9 cellular contexts compared by ENCODE assay signal in the genomic region with DNA sequence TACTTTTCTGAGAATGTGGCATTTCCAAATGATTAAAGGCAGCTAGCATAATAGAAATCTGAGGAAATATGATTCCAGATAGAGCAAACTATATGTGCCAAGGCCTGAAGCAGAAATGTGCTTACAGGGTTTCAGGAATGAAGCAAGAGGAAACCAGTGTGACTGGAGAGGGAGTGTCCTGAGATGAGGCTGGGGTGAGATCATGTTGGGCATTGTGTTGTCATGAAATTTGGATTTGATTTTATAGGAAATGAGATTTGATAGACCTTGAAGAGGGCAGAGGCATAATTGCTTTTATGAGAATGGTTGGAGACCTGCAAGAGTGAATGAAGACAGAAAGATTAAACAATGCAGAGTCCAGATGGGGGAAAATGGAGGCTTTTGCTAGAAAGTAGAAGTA.
A peak's percentile ranks its signal among the peaks of the same experiment; 100 is the strongest.
DNase-seq lines count a peak whose midpoint lies in the region; ATAC-seq and TF ChIP-seq lines count a peak whose summit lies in the region.
"Had no signal": no experiment of that assay in that cellular context is flagged by ENCODE, and none has a peak within 500 bp of the region (broad histone marks: within the 10 kb centered on the region; RNA-seq: fewer than 3 reads in every experiment).

No MANE protein-coding gene starts in this region.

- no peaks in the 10 kb centered on the region for H3K36me3 ChIP-seq in left ventricle myocardium inferior

- H3K27ac ChIP-seq in left ventricle myocardium inferior (replicated peaks), result peak overlapping the region; percentile 63
- H3K27ac ChIP-seq: C4-2B had no signal

- DNase-seq in activated naive CD8-positive, alpha-beta T cell treated with anti-CD3 and anti-CD28 coated beads, Interleukin-2, amount 10 ng/mL, durations not matched to agents 7 days and 5 days, result no peak
- no peak for DNase-seq in activated naive CD8-positive, alpha-beta T cell treated with anti-CD3 and anti-CD28 coated beads, Interleukin-2, amount 50 U/mL, for 24 hours
- DNase-seq in SKM-1 treated with dmso at 0.1 percent for 144 hours (lab: John Stamatoyannopoulos, UW; ENCODE audit: unreplicated experiment) (peak; percentile 71), left ventricle myocardium inferior (no peak), type B pancreatic cell (ENCODE audit: extremely low spot score, unreplicated experiment) (no peak), NCI-H2227 treated with DMSO at 0.1 percent for 48 hours (lab: John Stamatoyannopoulos, UW) (no peak)

- H3K4me1 Mint-ChIP-seq in activated naive CD8-positive, alpha-beta T cell treated with anti-CD3 and anti-CD28 coated beads, Interleukin-2, amount 10 ng/mL, durations not matched to agents 7 days and 5 days, result peaks cover 10% of the 10 kb centered on the region
- peaks cover 10% of the 10 kb centered on the region for H3K4me1 Mint-ChIP-seq in activated naive CD8-positive, alpha-beta T cell treated with anti-CD3 and anti-CD28 coated beads, Interleukin-2, amount 50 U/mL, for 24 hours
- peaks cover 5% of the 10 kb centered on the region for H3K4me1 Mint-ChIP-seq in type B pancreatic cell (ENCODE audit: unreplicated experiment)

- no peaks in the 10 kb centered on the region for H3K9me3 ChIP-seq in left ventricle myocardium inferior (replicated peaks)

- peaks cover 20% of the 10 kb centered on the region for H3K4me1 ChIP-seq in left ventricle myocardium inferior

- TF ChIP-seq CTCF in left ventricle myocardium inferior (IDR thresholded peaks at IDR 0.05; ENCODE audit: borderline replicate concordance), result no peak
- no peak for TF ChIP-seq CTCF in type B pancreatic cell (conservative IDR thresholded peaks at IDR 0.05)

- no peaks in the 10 kb centered on the region for H3K27me3 ChIP-seq in left ventricle myocardium inferior (ENCODE audit: low read depth)

- no peaks in the 10 kb centered on the region for H3K36me3 Mint-ChIP-seq in activated naive CD8-positive, alpha-beta T cell treated with anti-CD3 and anti-CD28 coated beads, Interleukin-2, amount 10 ng/mL, durations not matched to agents 7 days and 5 days
- H3K36me3 Mint-ChIP-seq in activated naive CD8-positive, alpha-beta T cell treated with anti-CD3 and anti-CD28 coated beads, Interleukin-2, amount 50 U/mL, for 24 hours (ENCODE audit: low read depth), result no peaks in the 10 kb centered on the region
- no peaks in the 10 kb centered on the region for H3K36me3 Mint-ChIP-seq in type B pancreatic cell

- no peak for ATAC-seq in activated naive CD8-positive, alpha-beta T cell treated with anti-CD3 and anti-CD28 coated beads, Interleukin-2, amount 10 ng/mL, durations not matched to agents 7 days and 5 days (ENCODE audit: low read depth)
- no peak for ATAC-seq in activated naive CD8-positive, alpha-beta T cell treated with anti-CD3 and anti-CD28 coated beads, Interleukin-2, amount 50 U/mL, for 24 hours
- no peak for ATAC-seq in HG03469 (IDR thresholded peaks at IDR 0.05; ENCODE audit: unreplicated experiment)
- ATAC-seq in HG02759 (IDR thresholded peaks at IDR 0.05; ENCODE audit: unreplicated experiment), result no peak

- H3K4me3 Mint-ChIP-seq in activated naive CD8-positive, alpha-beta T cell treated with anti-CD3 and anti-CD28 coated beads, Interleukin-2, amount 10 ng/mL, durations not matched to agents 7 days and 5 days, result peak overlapping the region; percentile 12
- H3K4me3 Mint-ChIP-seq in activated naive CD8-positive, alpha-beta T cell treated with anti-CD3 and anti-CD28 coated beads, Interleukin-2, amount 50 U/mL, for 24 hours, result no peak overlapping the region
- peak overlapping the region; percentile 58 for H3K4me3 Mint-ChIP-seq in type B pancreatic cell

- intact Hi-C loops in left ventricle myocardium inferior (cut with micrococcal nuclease), result no loop called here

- H3K27ac Mint-ChIP-seq in activated naive CD8-positive, alpha-beta T cell treated with anti-CD3 and anti-CD28 coated beads, Interleukin-2, amount 10 ng/mL, durations not matched to agents 7 days and 5 days, result peak overlapping the region; percentile 0
- H3K27ac Mint-ChIP-seq in activated naive CD8-positive, alpha-beta T cell treated with anti-CD3 and anti-CD28 coated beads, Interleukin-2, amount 50 U/mL, for 24 hours, result no peak overlapping the region
- H3K27ac Mint-ChIP-seq in type B pancreatic cell, result peak overlapping the region; percentile 95

- POLR2A ChIA-PET in activated naive CD8-positive, alpha-beta T cell treated with anti-CD3 and anti-CD28 coated beads, Interleukin-2, amount 10 ng/mL, durations not matched to agents 7 days and 5 days (lab: Charles Lee), result no interaction called here

- no peak overlapping the region for H3K4me3 ChIP-seq in left ventricle myocardium inferior

- H3K27me3 Mint-ChIP-seq in activated naive CD8-positive, alpha-beta T cell treated with anti-CD3 and anti-CD28 coated beads, Interleukin-2, amount 10 ng/mL, durations not matched to agents 7 days and 5 days, result peaks cover 4% of the 10 kb centered on the region
- H3K27me3 Mint-ChIP-seq in activated naive CD8-positive, alpha-beta T cell treated with anti-CD3 and anti-CD28 coated beads, Interleukin-2, amount 50 U/mL, for 24 hours, result no peaks in the 10 kb centered on the region
- H3K27me3 Mint-ChIP-seq in type B pancreatic cell, result no peaks in the 10 kb centered on the region

- H3K9me3 Mint-ChIP-seq in activated naive CD8-positive, alpha-beta T cell treated with anti-CD3 and anti-CD28 coated beads, Interleukin-2, amount 10 ng/mL, durations not matched to agents 7 days and 5 days, result no peaks in the 10 kb centered on the region
- H3K9me3 Mint-ChIP-seq in activated naive CD8-positive, alpha-beta T cell treated with anti-CD3 and anti-CD28 coated beads, Interleukin-2, amount 50 U/mL, for 24 hours, result peaks cover 4% of the 10 kb centered on the region
- no peaks in the 10 kb centered on the region for H3K9me3 Mint-ChIP-seq in type B pancreatic cell
